In genomic region chr1:94329276-94329675, GRCh38 we compare ENCODE assay signal across 22 cellular contexts.
"Had no signal": no experiment of that assay in that cellular context is flagged by ENCODE, and none has a peak within 500 bp of the region (broad histone marks: within the 10 kb centered on the region; RNA-seq: fewer than 3 reads in every experiment).

No MANE protein-coding gene starts in this region.

- H3K36me3 Mint-ChIP-seq: activated naive CD8-positive, alpha-beta T cell; naive thymus-derived CD8-positive, alpha-beta T cell; WTC11 had no signal

- H3K27me3 ChIP-seq: foreskin keratinocyte, suprapubic skin had no signal

- H3K36me3 ChIP-seq: left lung, suprapubic skin had no signal

- DNase-seq: activated CD4-positive, alpha-beta memory T cell treated with anti-CD3 and anti-CD28 coated beads, Interleukin-2, amount 10 ng/mL, durations not matched to agents 7 days and 5 days; activated CD4-positive, alpha-beta T cell treated with anti-CD3 and anti-CD28 coated beads for 4 hours; activated gamma-delta T cell; activated T-cell treated with anti-CD3 and anti-CD28 coated beads, Interleukin-2, amount 50 U/mL, for 48 hours; amniotic stem cell; caudate nucleus; left lung; naive thymus-derived CD8-positive, alpha-beta T cell; stimulated activated CD4-positive, alpha-beta T cell treated with anti-CD3 and anti-CD28 coated beads, Interleukin-4, amount 100 ng/mL, for 4 hours; stimulated activated CD8-positive, alpha-beta memory T cell treated with anti-CD3 and anti-CD28 coated beads, Interleukin-4, amount 100 ng/mL, for 48 hours; stimulated activated naive CD4-positive, alpha-beta T cell treated with Interleukin-2 at 50 U/mL for 16 hours; trophoblast cell had no signal

- H3K4me3 Mint-ChIP-seq: activated CD4-positive, alpha-beta memory T cell treated with anti-CD3 and anti-CD28 coated beads, Interleukin-2, amount 10 ng/mL, durations not matched to agents 7 days and 5 days; activated naive CD8-positive, alpha-beta T cell; naive thymus-derived CD8-positive, alpha-beta T cell; T-helper 1 cell treated with Interleukin-12 subunit alpha and Interleukin-12 subunit beta and Interleukin-4 antibody, amounts not matched to agents 30 μg/mL and 1 μg/mL, for 36 hours; WTC11 had no signal

- H3K9me3 Mint-ChIP-seq: activated CD4-positive, alpha-beta memory T cell treated with anti-CD3 and anti-CD28 coated beads, Interleukin-2, amount 10 ng/mL, durations not matched to agents 7 days and 5 days; naive thymus-derived CD8-positive, alpha-beta T cell; T-helper 1 cell treated with Interleukin-12 subunit alpha and Interleukin-12 subunit beta and Interleukin-4 antibody, amounts not matched to agents 30 μg/mL and 1 μg/mL, for 36 hours; WTC11 had no signal

- H3K27ac ChIP-seq: foreskin keratinocyte, left lung, skin epidermis, suprapubic skin had no signal

- ATAC-seq: esophagus mucosa; foreskin keratinocyte; naive thymus-derived CD8-positive, alpha-beta T cell had no signal

- H3K9me3 ChIP-seq: left lung, suprapubic skin had no signal

- FAIRE-seq: colon, keratinocyte had no signal

- H3K27ac Mint-ChIP-seq: activated CD4-positive, alpha-beta memory T cell treated with anti-CD3 and anti-CD28 coated beads, Interleukin-2, amount 10 ng/mL, durations not matched to agents 7 days and 5 days; activated naive CD8-positive, alpha-beta T cell; naive thymus-derived CD8-positive, alpha-beta T cell; T-helper 1 cell treated with Interleukin-12 subunit alpha and Interleukin-12 subunit beta and Interleukin-4 antibody, amounts not matched to agents 30 μg/mL and 1 μg/mL, for 36 hours; WTC11 had no signal

- H3K9ac ChIP-seq: parathyroid adenoma had no signal

- H3K4me1 Mint-ChIP-seq: activated CD4-positive, alpha-beta memory T cell treated with anti-CD3 and anti-CD28 coated beads, Interleukin-2, amount 10 ng/mL, durations not matched to agents 7 days and 5 days had no signal

- H3K4me3 ChIP-seq: left lung, skin epidermis, suprapubic skin had no signal

- H3K79me2 ChIP-seq: parathyroid adenoma had no signal
